12 cellular contexts compared by ENCODE assay signal in genomic region chr2:132953771-132954170, GRCh38.
DNase-seq lines count a peak whose midpoint lies in the region; ATAC-seq and TF ChIP-seq lines count a peak whose summit lies in the region.
"Had no signal": no experiment of that assay in that cellular context is flagged by ENCODE, and none has a peak within 500 bp of the region (broad histone marks: within the 10 kb centered on the region; RNA-seq: fewer than 3 reads in every experiment).

No MANE protein-coding gene starts in this region.

- H3K27ac Mint-ChIP-seq in HFFc6 = no peak overlapping the region
- H3K27ac Mint-ChIP-seq: mesothelial cell of epicardium had no signal

- peaks cover 16% of the 10 kb centered on the region; the same call in 1 of the 2 replicates for H3K4me1 Mint-ChIP-seq in HFFc6 (ENCODE audit: low read depth)

- no peak overlapping the region for H3K4me3 Mint-ChIP-seq in HFFc6
- H3K4me3 Mint-ChIP-seq: mesothelial cell of epicardium had no signal

- no peaks in the 10 kb centered on the region for H3K36me3 Mint-ChIP-seq in HFFc6 (ENCODE audit: low read depth)
- H3K36me3 Mint-ChIP-seq: mesothelial cell of epicardium had no signal

- peak; percentile 67 for ATAC-seq in GM19023 (IDR thresholded peaks at IDR 0.05; ENCODE audit: unreplicated experiment)
- peak; percentile 89 for ATAC-seq in GM21717 (IDR thresholded peaks at IDR 0.05; ENCODE audit: unreplicated experiment)
- peak; percentile 85 for ATAC-seq in HG03175 (IDR thresholded peaks at IDR 0.05; ENCODE audit: unreplicated experiment)

- TF ChIP-seq CTCF in HFFc6 (IDR thresholded peaks at IDR 0.05) = no peak

- peak; percentile 66 for DNase-seq in medulla oblongata (ENCODE audit: extremely low spot score)
- DNase-seq in GM19240 (ENCODE audit: insufficient read length, low spot score) = no peak
- no peak for DNase-seq in amygdala (lab: John Stamatoyannopoulos, UW)
- no peak for DNase-seq in iPS-NIHi7 (ENCODE audit: extremely low spot score)
- DNase-seq in HFFc6 = no peak
- DNase-seq: adrenal gland; NCI-H1436; NK-92 treated with Interleukin-12 subunit alpha and Interleukin-12 subunit beta, amount 100 ng/mL, for 24 hours had no signal

- peaks cover 8% of the 10 kb centered on the region; the same call in 1 of the 2 replicates for H3K9me3 Mint-ChIP-seq in HFFc6
- H3K9me3 Mint-ChIP-seq: mesothelial cell of epicardium had no signal

- H3K27me3 Mint-ChIP-seq in HFFc6 (ENCODE audit: insufficient read depth) = peaks cover 2% of the 10 kb centered on the region
